Comparison of ENCODE assay signal across 1 cellular context in genomic region chr15:22963546-22964125, GRCh38.
TF ChIP-seq lines count a peak whose summit lies in the region.

No MANE protein-coding gene starts in this region.

TF ChIP-seq in endothelial cell of umbilical vein, 7 proteins besides CTCF, POLR2A, EP300 and RAD21 (continued from another document):
- no peak for TF ChIP-seq MAX (IDR thresholded peaks at IDR 0.05; ENCODE audit: insufficient read depth, insufficient read length)
- no peak for TF ChIP-seq FOS (IDR thresholded peaks at IDR 0.05; ENCODE audit: borderline replicate concordance, insufficient read depth, low read length)
- no peak for TF ChIP-seq GATA2 (IDR thresholded peaks at IDR 0.05; ENCODE audit: insufficient read depth, insufficient read length, low read depth, low read length)
- no peak for TF ChIP-seq POLR2AphosphoS5 (IDR thresholded peaks at IDR 0.05; ENCODE audit: insufficient read depth, low read depth, low read length)
- no peak for TF ChIP-seq EZH2 (IDR thresholded peaks at IDR 0.05; ENCODE audit: borderline replicate concordance, low read depth, low read length, severe bottlenecking)
